In the genomic region with DNA sequence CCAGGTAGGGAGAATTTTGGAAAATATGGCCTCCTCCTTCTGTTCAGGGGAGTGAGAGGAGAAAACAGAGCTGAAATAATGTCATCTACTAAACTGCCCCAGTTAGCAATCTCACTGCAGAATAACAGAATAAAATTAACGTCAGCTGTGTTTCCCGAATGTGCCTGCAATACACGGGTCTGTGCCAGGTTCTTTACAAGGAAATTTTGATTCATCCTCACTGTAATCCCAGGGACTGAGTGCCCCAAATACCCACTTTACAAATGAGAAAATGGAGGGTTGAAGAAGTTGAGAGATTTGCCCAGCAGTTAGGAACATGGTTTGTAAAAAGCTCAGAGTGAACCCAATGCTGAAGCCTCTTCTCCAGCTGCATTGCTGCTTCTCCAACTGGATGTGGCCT, we compare ENCODE assay signal across 19 cellular contexts. TPM values are rescaled to one million over a fixed set of nuclear protein-coding genes. Genes with fewer than 3 reads are reported as not detected.
DNase-seq lines count a peak whose midpoint lies in the region; ATAC-seq and TF ChIP-seq lines count a peak whose summit lies in the region.
"Had no signal": no experiment of that assay in that cellular context is flagged by ENCODE, and none has a peak within 500 bp of the region (broad histone marks: within the 10 kb centered on the region; RNA-seq: fewer than 3 reads in every experiment).

No MANE protein-coding gene starts in this region.

- H3K9me3 ChIP-seq in gastroesophageal sphincter (no peaks in the 10 kb centered on the region), vagina (no peaks in the 10 kb centered on the region), PC-9 (ENCODE audit: insufficient read depth, low read depth) (no peaks in the 10 kb centered on the region), right lobe of liver (no peaks in the 10 kb centered on the region)
- H3K9me3 ChIP-seq: MG63, Peyer's patch had no signal

- CTCF ChIA-PET in activated CD4-positive, alpha-beta memory T cell treated with anti-CD3 and anti-CD28 coated beads for 36 hours (lab: Charles Lee): interaction anchor here (1.2 kb wide), 1 partner anchor 141 kb away, joined by 3 read pairs; no protein-coding TSS in a partner anchor
- CTCF ChIA-PET in activated CD4-positive, alpha-beta memory T cell treated with anti-CD3 and anti-CD28 coated beads, Interleukin-2, amount 10 ng/mL, durations not matched to agents 7 days and 5 days (lab: Charles Lee): no interaction called here
- CTCF ChIA-PET in PC-9 (lab: Charles Lee): interaction anchor here (0.7 kb wide), 1 partner anchor 303 kb away, joined by 3 read pairs; no protein-coding TSS in a partner anchor

- no peak overlapping the region for H3K4me3 ChIP-seq in gastroesophageal sphincter
- H3K4me3 ChIP-seq in vagina: no peak overlapping the region
- H3K4me3 ChIP-seq in PC-9: no peak overlapping the region
- H3K4me3 ChIP-seq in right lobe of liver: no peak overlapping the region
- H3K4me3 ChIP-seq: GM23248, MG63, Peyer's patch had no signal

- H3K27ac ChIP-seq in gastroesophageal sphincter: peak overlapping the region in 1 of 4 donors; percentile 4
- peak overlapping the region; percentile 81 for H3K27ac ChIP-seq in vagina
- no peak overlapping the region for H3K27ac ChIP-seq in PC-9
- H3K27ac ChIP-seq in right lobe of liver: no peak overlapping the region
- H3K27ac ChIP-seq: KMS-11, Peyer's patch had no signal

- no peak for TF ChIP-seq POLR2A in gastroesophageal sphincter (IDR thresholded peaks at IDR 0.05)
- TF ChIP-seq POLR2A in vagina (IDR thresholded peaks at IDR 0.05): no peak
- TF ChIP-seq POLR2A in right lobe of liver (IDR thresholded peaks at IDR 0.05): no peak

- H4K20me1 ChIP-seq in PC-9 (ENCODE audit: insufficient read depth): no peaks in the 10 kb centered on the region

- H3K36me3 Mint-ChIP-seq in activated CD4-positive, alpha-beta memory T cell treated with anti-CD3 and anti-CD28 coated beads for 36 hours: peaks cover 3% of the 10 kb centered on the region
- H3K36me3 Mint-ChIP-seq in activated CD4-positive, alpha-beta memory T cell treated with anti-CD3 and anti-CD28 coated beads, Interleukin-2, amount 10 ng/mL, durations not matched to agents 7 days and 5 days (ENCODE audit: low read depth): peaks cover 3% of the 10 kb centered on the region
- H3K36me3 Mint-ChIP-seq in activated T-helper 17 cell treated with anti-CD3 and anti-CD28 coated beads, Interleukin-2, amount 50 U/mL, for 72 hours (ENCODE audit: low read depth): no peaks in the 10 kb centered on the region
- no peaks in the 10 kb centered on the region for H3K36me3 Mint-ChIP-seq in immature natural killer cell
- H3K36me3 Mint-ChIP-seq: CD4-positive, CD25-positive, alpha-beta regulatory T cell had no signal

- peaks cover 71% of the 10 kb centered on the region for H3K4me1 Mint-ChIP-seq in activated CD4-positive, alpha-beta memory T cell treated with anti-CD3 and anti-CD28 coated beads for 36 hours (ENCODE audit: low read depth)
- H3K4me1 Mint-ChIP-seq in activated CD4-positive, alpha-beta memory T cell treated with anti-CD3 and anti-CD28 coated beads, Interleukin-2, amount 10 ng/mL, durations not matched to agents 7 days and 5 days: peaks cover 18% of the 10 kb centered on the region
- H3K4me1 Mint-ChIP-seq in activated T-helper 17 cell treated with anti-CD3 and anti-CD28 coated beads, Interleukin-2, amount 50 U/mL, for 72 hours: peaks cover 49% of the 10 kb centered on the region
- no peaks in the 10 kb centered on the region for H3K4me1 Mint-ChIP-seq in immature natural killer cell
- H3K4me1 Mint-ChIP-seq: CD4-positive, CD25-positive, alpha-beta regulatory T cell had no signal

- no peak for ATAC-seq in activated T-helper 17 cell treated with anti-CD3 and anti-CD28 coated beads, Interleukin-2, amount 50 U/mL, for 72 hours (replicated peaks)
- ATAC-seq in gastroesophageal sphincter (peak; percentile 23), right lobe of liver (no peak)

- no peaks in the 10 kb centered on the region for H3K79me2 ChIP-seq in PC-9 (ENCODE audit: low read depth)

- no peaks in the 10 kb centered on the region for H3K9me2 ChIP-seq in PC-9 (ENCODE audit: insufficient read depth)

- H3K4me1 ChIP-seq in gastroesophageal sphincter: peaks cover 0 to 16% (median 11%) of the 10 kb centered on the region in 3 donors
- peaks cover 32% of the 10 kb centered on the region for H3K4me1 ChIP-seq in vagina
- no peaks in the 10 kb centered on the region for H3K4me1 ChIP-seq in PC-9 (replicated peaks; ENCODE audit: insufficient read depth)
- H3K4me1 ChIP-seq in right lobe of liver: peaks cover 0 to 35% (median 15%) of the 10 kb centered on the region in 4 donors

- 51 to 66% methylated on average over 3 of the region's 3 CpGs for WGBS in gastroesophageal sphincter (ENCODE audit: low coverage in 1 of 2), 2 donors
- 84% methylated on average over 3 of the region's 3 CpGs for WGBS in right lobe of liver (ENCODE audit: insufficient coverage, low coverage, low lambda C conversion rate, missing lambda C conversion rate)

- TF ChIP-seq CTCF in gastroesophageal sphincter (IDR thresholded peaks at IDR 0.05) (no peak), vagina (IDR thresholded peaks at IDR 0.05) (no peak), PC-9 (conservative IDR thresholded peaks at IDR 0.05) (no peak), right lobe of liver (IDR thresholded peaks at IDR 0.05) (no peak)

- POLR2A ChIA-PET in activated CD4-positive, alpha-beta memory T cell treated with anti-CD3 and anti-CD28 coated beads for 36 hours (lab: Charles Lee): no interaction called here
- POLR2A ChIA-PET in activated CD4-positive, alpha-beta memory T cell treated with anti-CD3 and anti-CD28 coated beads, Interleukin-2, amount 10 ng/mL, durations not matched to agents 7 days and 5 days (lab: Charles Lee): no interaction called here
- POLR2A ChIA-PET in PC-9 (lab: Charles Lee; ENCODE audit: unreplicated experiment): no interaction called here

- intact Hi-C loops in activated CD4-positive, alpha-beta memory T cell treated with anti-CD3 and anti-CD28 coated beads for 36 hours (cut with micrococcal nuclease): loop anchor here (10.0 kb wide), 2 partner anchors 920 to 1180 kb away; no protein-coding TSS in a partner anchor
- intact Hi-C loops in vagina (cut with DNase I): no loop called here
- intact Hi-C loops in PC-9 (cut with micrococcal nuclease; ENCODE audit: unreplicated experiment): no loop called here
- intact Hi-C loops in right lobe of liver (cut with DNase I): no loop called here

- H3F3A ChIP-seq in PC-9 (ENCODE audit: insufficient read depth, low read depth): no peaks in the 10 kb centered on the region

- H2AFZ ChIP-seq in PC-9: no peak overlapping the region
- H2AFZ ChIP-seq: GM23248 had no signal

- DNase-seq in activated CD4-positive, alpha-beta memory T cell treated with anti-CD3 and anti-CD28 coated beads for 36 hours: no peak
- DNase-seq in activated CD4-positive, alpha-beta memory T cell treated with anti-CD3 and anti-CD28 coated beads, Interleukin-2, amount 10 ng/mL, durations not matched to agents 7 days and 5 days: no peak
- no peak for DNase-seq in vagina (ENCODE audit: extremely low spot score in 2 of 2)
- no peak for DNase-seq in PC-9
- DNase-seq in right lobe of liver: no peak
- DNase-seq in immature natural killer cell: no peak
- DNase-seq: CD4-positive, CD25-positive, alpha-beta regulatory T cell; DMS79 treated with DMSO at 0.1 percent for 48 hours; GM23248; MG63; NCI-H1092 treated with DMSO at 0.1 percent for 48 hours; NCI-H187; NK-92 treated with Interleukin-12 subunit alpha and Interleukin-12 subunit beta, amount 100 ng/mL, for 24 hours; Peyer's patch; SHP77 had no signal

- H3K36me3 ChIP-seq in gastroesophageal sphincter (no peaks in the 10 kb centered on the region), vagina (no peaks in the 10 kb centered on the region), PC-9 (ENCODE audit: low read depth) (no peaks in the 10 kb centered on the region), right lobe of liver (no peaks in the 10 kb centered on the region)
- H3K36me3 ChIP-seq: MG63, Peyer's patch had no signal

- H3K4me3 Mint-ChIP-seq in activated CD4-positive, alpha-beta memory T cell treated with anti-CD3 and anti-CD28 coated beads for 36 hours: no peak overlapping the region
- H3K4me3 Mint-ChIP-seq in activated CD4-positive, alpha-beta memory T cell treated with anti-CD3 and anti-CD28 coated beads, Interleukin-2, amount 10 ng/mL, durations not matched to agents 7 days and 5 days: no peak overlapping the region
- peak overlapping the region; percentile 59 for H3K4me3 Mint-ChIP-seq in activated T-helper 17 cell treated with anti-CD3 and anti-CD28 coated beads, Interleukin-2, amount 50 U/mL, for 72 hours
- H3K4me3 Mint-ChIP-seq in immature natural killer cell: no peak overlapping the region
- H3K4me3 Mint-ChIP-seq: CD4-positive, CD25-positive, alpha-beta regulatory T cell had no signal

- peak overlapping the region; percentile 95 for H3K27ac Mint-ChIP-seq in activated CD4-positive, alpha-beta memory T cell treated with anti-CD3 and anti-CD28 coated beads for 36 hours
- H3K27ac Mint-ChIP-seq in activated CD4-positive, alpha-beta memory T cell treated with anti-CD3 and anti-CD28 coated beads, Interleukin-2, amount 10 ng/mL, durations not matched to agents 7 days and 5 days: no peak overlapping the region
- H3K27ac Mint-ChIP-seq in activated T-helper 17 cell treated with anti-CD3 and anti-CD28 coated beads, Interleukin-2, amount 50 U/mL, for 72 hours: peak overlapping the region; percentile 80
- H3K27ac Mint-ChIP-seq in immature natural killer cell: no peak overlapping the region
- H3K27ac Mint-ChIP-seq: CD4-positive, CD25-positive, alpha-beta regulatory T cell had no signal

- H3K4me2 ChIP-seq in PC-9: no peak overlapping the region
- H3K4me2 ChIP-seq: KMS-11 had no signal

- no TSS peak for BruUV-seq in PC-9 (replicated peaks; lab: Mats Ljungman, UMichigan)

- peaks cover 7% of the 10 kb centered on the region for H3K9me3 Mint-ChIP-seq in activated CD4-positive, alpha-beta memory T cell treated with anti-CD3 and anti-CD28 coated beads for 36 hours
- H3K9me3 Mint-ChIP-seq in activated CD4-positive, alpha-beta memory T cell treated with anti-CD3 and anti-CD28 coated beads, Interleukin-2, amount 10 ng/mL, durations not matched to agents 7 days and 5 days: peaks cover 15% of the 10 kb centered on the region
- H3K9me3 Mint-ChIP-seq in activated T-helper 17 cell treated with anti-CD3 and anti-CD28 coated beads, Interleukin-2, amount 50 U/mL, for 72 hours: peaks cover 15% of the 10 kb centered on the region
- no peaks in the 10 kb centered on the region for H3K9me3 Mint-ChIP-seq in immature natural killer cell

- no peak for TF ChIP-seq EP300 in gastroesophageal sphincter (IDR thresholded peaks at IDR 0.05)

- H3K27me3 ChIP-seq in gastroesophageal sphincter (peaks cover 10% of the 10 kb centered on the region), vagina (no peaks in the 10 kb centered on the region), PC-9 (ENCODE audit: insufficient read depth, low read depth) (no peaks in the 10 kb centered on the region), right lobe of liver (no peaks in the 10 kb centered on the region)
- H3K27me3 ChIP-seq: MG63, Peyer's patch had no signal

- H3K27me3 Mint-ChIP-seq in activated CD4-positive, alpha-beta memory T cell treated with anti-CD3 and anti-CD28 coated beads for 36 hours: no peaks in the 10 kb centered on the region
- H3K27me3 Mint-ChIP-seq in activated CD4-positive, alpha-beta memory T cell treated with anti-CD3 and anti-CD28 coated beads, Interleukin-2, amount 10 ng/mL, durations not matched to agents 7 days and 5 days: no peaks in the 10 kb centered on the region
- H3K27me3 Mint-ChIP-seq in activated T-helper 17 cell treated with anti-CD3 and anti-CD28 coated beads, Interleukin-2, amount 50 U/mL, for 72 hours: no peaks in the 10 kb centered on the region
- H3K27me3 Mint-ChIP-seq in immature natural killer cell (ENCODE audit: low read depth in 3 of 3): peaks cover 2 to 16% (median 3%) of the 10 kb centered on the region in 3 donors
- H3K27me3 Mint-ChIP-seq: CD4-positive, CD25-positive, alpha-beta regulatory T cell had no signal

RNA-seq across cellular contexts. Expression of a gene that starts 21.3 kb away (rescaled TPM):
- total RNA-seq in activated CD4-positive, alpha-beta memory T cell treated with anti-CD3 and anti-CD28 coated beads for 36 hours: not detected
- total RNA-seq in activated CD4-positive, alpha-beta memory T cell treated with anti-CD3 and anti-CD28 coated beads, Interleukin-2, amount 10 ng/mL, durations not matched to agents 7 days and 5 days: not detected
- under 1 TPM in 1 of 2 donors, not detected in 1; 0.61 TPM for total RNA-seq in activated T-helper 17 cell treated with anti-CD3 and anti-CD28 coated beads, Interleukin-2, amount 50 U/mL, for 72 hours
- total RNA-seq in gastroesophageal sphincter (not detected), vagina (not detected), PC-9 (2021) (not detected in 2 replicates), right lobe of liver (100 to 1,000 TPM; 185 to 407 (median 236) TPM)
- polyA plus RNA-seq in immature natural killer cell: not detected
- total RNA-seq: A172; CD4-positive, CD25-positive, alpha-beta regulatory T cell; GM23248; Peyer's patch had no signal
- polyA plus RNA-seq: CD4-positive, CD25-positive, alpha-beta regulatory T cell; GM23248 had no signal

RNA-seq across cellular contexts. Expression of a gene that starts 22.1 kb away (rescaled TPM):
- total RNA-seq in activated CD4-positive, alpha-beta memory T cell treated with anti-CD3 and anti-CD28 coated beads for 36 hours: not detected
- not detected for total RNA-seq in activated CD4-positive, alpha-beta memory T cell treated with anti-CD3 and anti-CD28 coated beads, Interleukin-2, amount 10 ng/mL, durations not matched to agents 7 days and 5 days
- under 1 TPM in 1 of 2 donors, not detected in 1; 0.29 TPM for total RNA-seq in activated T-helper 17 cell treated with anti-CD3 and anti-CD28 coated beads, Interleukin-2, amount 50 U/mL, for 72 hours
- not detected for total RNA-seq in gastroesophageal sphincter
- total RNA-seq in vagina: not detected
- not detected in 2 replicates for total RNA-seq in PC-9 (2021)
- not detected for total RNA-seq in right lobe of liver
- not detected for polyA plus RNA-seq in immature natural killer cell
- total RNA-seq: A172; CD4-positive, CD25-positive, alpha-beta regulatory T cell; GM23248; Peyer's patch had no signal
- polyA plus RNA-seq: CD4-positive, CD25-positive, alpha-beta regulatory T cell; GM23248 had no signal

RNA-seq across cellular contexts. Expression of a gene that starts 44.0 kb away (rescaled TPM):
- 10 to 100 TPM; 22.1 to 24.5 TPM for total RNA-seq in activated CD4-positive, alpha-beta memory T cell treated with anti-CD3 and anti-CD28 coated beads for 36 hours
- under 1 TPM; 0.43 to 0.53 TPM for total RNA-seq in activated CD4-positive, alpha-beta memory T cell treated with anti-CD3 and anti-CD28 coated beads, Interleukin-2, amount 10 ng/mL, durations not matched to agents 7 days and 5 days
- total RNA-seq in activated T-helper 17 cell treated with anti-CD3 and anti-CD28 coated beads, Interleukin-2, amount 50 U/mL, for 72 hours: 100 to 1,000 TPM in 1 of 2 donors, 1 to 10 TPM in 1; 1.3 to 160 TPM
- 10 to 100 TPM in 2 of 4 donors, 1 to 10 TPM in 2; 1.7 to 22.1 (median 9.4) TPM for total RNA-seq in gastroesophageal sphincter
- total RNA-seq in vagina: 6.1 TPM
- not detected in 2 replicates for total RNA-seq in PC-9 (2021)
- over 10,000 TPM; 18,575 to 39,670 (median 31,917) TPM for total RNA-seq in right lobe of liver
- 1 to 10 TPM; 1.7 to 5.5 (median 3.0) TPM for polyA plus RNA-seq in immature natural killer cell
- total RNA-seq: CD4-positive, CD25-positive, alpha-beta regulatory T cell had no signal

RNA-seq across cellular contexts. Expression of a gene that starts 51.3 kb away (rescaled TPM):
- not detected for total RNA-seq in activated CD4-positive, alpha-beta memory T cell treated with anti-CD3 and anti-CD28 coated beads for 36 hours
- not detected for total RNA-seq in activated CD4-positive, alpha-beta memory T cell treated with anti-CD3 and anti-CD28 coated beads, Interleukin-2, amount 10 ng/mL, durations not matched to agents 7 days and 5 days
- total RNA-seq in activated T-helper 17 cell treated with anti-CD3 and anti-CD28 coated beads, Interleukin-2, amount 50 U/mL, for 72 hours: not detected
- total RNA-seq in gastroesophageal sphincter: not detected
- total RNA-seq in vagina: not detected
- not detected in 2 replicates for total RNA-seq in PC-9 (2021)
- 100 to 1,000 TPM; 114 to 400 (median 239) TPM for total RNA-seq in right lobe of liver
- polyA plus RNA-seq in immature natural killer cell: not detected
- total RNA-seq: A172; CD4-positive, CD25-positive, alpha-beta regulatory T cell; GM23248; Peyer's patch had no signal
- polyA plus RNA-seq: CD4-positive, CD25-positive, alpha-beta regulatory T cell; GM23248 had no signal

Comparison
In these comparisons a context has a peak if more than half of its experiments do, and no peak if none do; other contexts are left out.
1. H3K27ac Mint-ChIP-seq: peak in activated CD4-positive, alpha-beta memory T cell treated with anti-CD3 and anti-CD28 coated beads for 36 hours (single experiment) and activated T-helper 17 cell treated with anti-CD3 and anti-CD28 coated beads, Interleukin-2, amount 50 U/mL, for 72 hours (single experiment); none in activated CD4-positive, alpha-beta memory T cell treated with anti-CD3 and anti-CD28 coated beads, Interleukin-2, amount 10 ng/mL, durations not matched to agents 7 days and 5 days (single experiment) and immature natural killer cell (0 of 6).
2. RNA of a gene that starts 21.3 kb away (total RNA-seq): 185 to 407 TPM in right lobe of liver; 0.61 TPM in activated T-helper 17 cell treated with anti-CD3 and anti-CD28 coated beads, Interleukin-2, amount 50 U/mL, for 72 hours, not detected in vagina (single experiment), not detected in activated CD4-positive, alpha-beta memory T cell treated with anti-CD3 and anti-CD28 coated beads for 36 hours, not detected in activated CD4-positive, alpha-beta memory T cell treated with anti-CD3 and anti-CD28 coated beads, Interleukin-2, amount 10 ng/mL, durations not matched to agents 7 days and 5 days, not detected in gastroesophageal sphincter and not detected in PC-9; every median in the first group is over 100 times any median in the second.
3. RNA of a gene that starts 44.0 kb away (total RNA-seq): 18,575 to 39,670 TPM in right lobe of liver; 1.3 to 160 TPM in activated T-helper 17 cell treated with anti-CD3 and anti-CD28 coated beads, Interleukin-2, amount 50 U/mL, for 72 hours, 22.1 to 24.5 TPM in activated CD4-positive, alpha-beta memory T cell treated with anti-CD3 and anti-CD28 coated beads for 36 hours, 1.7 to 22.1 TPM in gastroesophageal sphincter, 6.1 TPM in vagina (single experiment), 0.43 to 0.53 TPM in activated CD4-positive, alpha-beta memory T cell treated with anti-CD3 and anti-CD28 coated beads, Interleukin-2, amount 10 ng/mL, durations not matched to agents 7 days and 5 days and not detected in PC-9; every median in the first group is over 100 times any median in the second.